In the genomic region with DNA sequence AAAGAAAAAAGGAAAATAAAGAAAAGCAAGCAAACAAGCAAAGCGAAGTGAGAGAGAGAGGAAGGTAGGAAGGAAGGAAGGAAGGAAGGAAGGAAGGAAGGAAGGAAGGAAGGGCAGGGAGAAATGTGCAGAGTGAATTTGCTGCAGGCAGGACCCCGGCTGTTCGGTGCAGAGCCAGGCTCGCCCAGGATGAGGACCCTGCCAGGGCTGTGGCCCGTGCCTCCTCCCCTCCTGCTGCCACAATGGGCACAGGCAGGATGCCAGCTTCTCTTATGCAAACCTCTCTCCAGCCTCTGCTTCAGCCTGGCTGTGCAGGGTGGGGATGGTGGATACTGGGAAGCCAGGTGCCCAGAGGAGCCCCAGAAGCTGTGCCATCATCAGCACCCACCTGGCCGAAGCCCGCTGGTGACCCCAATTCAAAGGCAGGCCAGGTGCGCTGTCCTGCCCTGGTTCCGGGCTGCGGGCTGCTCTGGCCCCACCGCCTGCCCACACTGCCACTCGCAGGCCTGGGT, we compare ENCODE assay signal across 10 cellular contexts. TPM values are rescaled to one million over a fixed set of nuclear protein-coding genes. Genes with fewer than 3 reads are reported as not detected.
DNase-seq lines count a peak whose midpoint lies in the region; ATAC-seq and TF ChIP-seq lines count a peak whose summit lies in the region.
"Had no signal": no experiment of that assay in that cellular context is flagged by ENCODE, and none has a peak within 500 bp of the region (broad histone marks: within the 10 kb centered on the region; RNA-seq: fewer than 3 reads in every experiment).

No MANE protein-coding gene starts in this region.

- H3K4me1 ChIP-seq in mesendoderm (ENCODE audit: control insufficient read depth, low read depth, low read length) (no peaks in the 10 kb centered on the region), vagina (peaks cover 35% of the 10 kb centered on the region)

- no peak overlapping the region for H3K4me2 ChIP-seq in mesendoderm (ENCODE audit: low read length)

- no peak overlapping the region for H2BK5ac ChIP-seq in mesendoderm (ENCODE audit: low read length)

- no peak overlapping the region for H4K5ac ChIP-seq in mesendoderm (ENCODE audit: low read length)

- no peak overlapping the region for H3K4ac ChIP-seq in mesendoderm (ENCODE audit: low read depth, low read length)

- peak overlapping the region; percentile 69 for H3K27ac ChIP-seq in angular gyrus (ENCODE audit: low read depth, low read length)
- no peak overlapping the region for H3K27ac ChIP-seq in mesendoderm (ENCODE audit: low read depth, low read length)
- H3K27ac ChIP-seq in vagina, result peak overlapping the region; percentile 33

- no peak for ATAC-seq in Right ventricle myocardium inferior
- ATAC-seq in HG03135 (IDR thresholded peaks at IDR 0.05; ENCODE audit: unreplicated experiment), result no peak

- H3K36me3 ChIP-seq in mesendoderm (ENCODE audit: control insufficient read depth, insufficient read depth, low read length), result no peaks in the 10 kb centered on the region
- peaks cover 0 to 4% of the 10 kb centered on the region in 2 donors for H3K36me3 ChIP-seq in vagina

- H3K79me2 ChIP-seq in mesendoderm (ENCODE audit: control insufficient read depth, insufficient read depth, low read length), result no peaks in the 10 kb centered on the region

- no peak overlapping the region for H4K8ac ChIP-seq in mesendoderm (ENCODE audit: low read depth, low read length)

- H3K18ac ChIP-seq in mesendoderm (ENCODE audit: low read length), result no peak overlapping the region

- peak overlapping the region; percentile 3 for H3K9ac ChIP-seq in mesendoderm (ENCODE audit: low read length)

- H3K4me3 ChIP-seq in mesendoderm (ENCODE audit: low read length), result no peak overlapping the region
- H3K4me3 ChIP-seq in vagina, result no peak overlapping the region

- H2BK15ac ChIP-seq in mesendoderm (replicated peaks; ENCODE audit: low read depth), result no peak overlapping the region

- DNase-seq in Right ventricle myocardium inferior (ENCODE audit: missing footprints), result peak; percentile 69
- no peak for DNase-seq in cardiac septum (ENCODE audit: low spot score)
- DNase-seq in mesendoderm, result no peak
- no peak for DNase-seq in vagina (ENCODE audit: extremely low spot score in 2 of 2)
- DNase-seq in NCI-H2227 treated with DMSO at 0.1 percent for 48 hours (lab: John Stamatoyannopoulos, UW), result no peak
- no peak for DNase-seq in DMS114 treated with DMSO at 0.1 percent for 48 hours (lab: John Stamatoyannopoulos, UW; ENCODE audit: unreplicated experiment)

- H3K56ac ChIP-seq in mesendoderm (ENCODE audit: low read length), result peak overlapping the region; percentile 12

- no peak for TF ChIP-seq CTCF in vagina (IDR thresholded peaks at IDR 0.05)

- 100% methylated on average over 1 of the region's 12 CpGs for WGBS in mesendoderm (ENCODE audit: extremely low coverage, insufficient coverage, low lambda C conversion rate)

- H3K27me3 ChIP-seq in mesendoderm (ENCODE audit: insufficient read depth, low read length, poor library complexity) (no peaks in the 10 kb centered on the region), vagina (no peaks in the 10 kb centered on the region)

- intact Hi-C loops in Right ventricle myocardium inferior (cut with DNase I), result no loop called here
- intact Hi-C loops in cardiac septum (cut with DNase I), result loop anchor here (5.0 kb wide), 1 partner anchor 33 kb away; no protein-coding TSS in a partner anchor
- intact Hi-C loops in vagina (cut with DNase I), result no loop called here

- H3K79me1 ChIP-seq in mesendoderm (ENCODE audit: low read length), result no peaks in the 10 kb centered on the region

- H2BK120ac ChIP-seq in mesendoderm (ENCODE audit: low read depth, low read length), result no peak overlapping the region

- TF ChIP-seq POLR2A in vagina (IDR thresholded peaks at IDR 0.05), result no peak

- H3K23ac ChIP-seq in mesendoderm (ENCODE audit: low read length), result no peak overlapping the region

- no peaks in the 10 kb centered on the region for H3K9me3 ChIP-seq in vagina

- no peak overlapping the region for H2AK5ac ChIP-seq in mesendoderm (ENCODE audit: low read length)

RNA-seq across cellular contexts. Expression of gene GPR17, which starts 3.2 kb away (rescaled TPM):
- 0.16 TPM for total RNA-seq in Right ventricle myocardium inferior
- total RNA-seq in cardiac septum, result 0.19 TPM
- 0.03 TPM for polyA plus RNA-seq in mesendoderm (2013, experiment 1 of 2)
- polyA plus RNA-seq in mesendoderm (2013, experiment 2 of 2), result 0.04 TPM
- total RNA-seq in vagina, result not detected
- total RNA-seq: fibroblast of lung had no signal
- polyA plus RNA-seq: CD14-positive monocyte, fibroblast of lung had no signal

RNA-seq across cellular contexts. Expression of gene LIMS2, which starts 26.2 kb away (rescaled TPM):
- 260 TPM for total RNA-seq in Right ventricle myocardium inferior
- 207 TPM for total RNA-seq in cardiac septum
- 5.0 TPM for polyA plus RNA-seq in mesendoderm (2013, experiment 1 of 2)
- polyA plus RNA-seq in mesendoderm (2013, experiment 2 of 2), result 5.2 TPM
- 44.2 TPM for total RNA-seq in vagina

RNA-seq across cellular contexts. Expression of gene SFT2D3, which starts 52.1 kb away (rescaled TPM):
- total RNA-seq in Right ventricle myocardium inferior (3.1 TPM), cardiac septum (3.1 TPM), vagina (3.7 TPM)
- polyA plus RNA-seq in mesendoderm (2013, experiment 1 of 2), result 7.2 TPM
- polyA plus RNA-seq in mesendoderm (2013, experiment 2 of 2), result 7.2 TPM
